ENCODE assay signal across 8 cellular contexts in genomic region chr10:69901623-69902505, GRCh38.
A peak's percentile ranks its signal among the peaks of the same experiment; 100 is the strongest.
DNase-seq lines count a peak whose midpoint lies in the region; ATAC-seq and TF ChIP-seq lines count a peak whose summit lies in the region.

No MANE protein-coding gene starts in this region.

- DNase-seq in A673 (ENCODE audit: low spot score), result peak; percentile 78
- DNase-seq in G401 (ENCODE audit: low spot score), result peak; percentile 70
- DNase-seq in NCI-H2227 (lab: John Stamatoyannopoulos, UW; ENCODE audit: unreplicated experiment), result peak; percentile 54
- peak; percentile 67 for DNase-seq in cerebellar cortex (ENCODE audit: low spot score)
- no peak for DNase-seq in vagina (ENCODE audit: extremely low spot score in 2 of 2)
- no peak for DNase-seq in OCI-M2 (lab: John Stamatoyannopoulos, UW; ENCODE audit: unreplicated experiment)

- POLR2A ChIA-PET in A673 (lab: Charles Lee; ENCODE audit: low non-redundant PET), result no interaction called here

- H3K36me3 ChIP-seq in A673 (ENCODE audit: insufficient read depth, low read length, poor library complexity, severe bottlenecking) (no peaks in the 10 kb centered on the region), liver (ENCODE audit: control insufficient read depth in 4 of 4, insufficient read depth in 3 of 4, low read depth in 1 of 4, low read length in 3 of 4) (no peaks in the 10 kb centered on the region), vagina (no peaks in the 10 kb centered on the region)

- no peak overlapping the region for H3K4me3 ChIP-seq in A673 (ENCODE audit: low read depth, low read length, poor library complexity, severe bottlenecking)
- H3K4me3 ChIP-seq in liver (ENCODE audit: low read depth in 1 of 3, low read length in 3 of 3), result no peak overlapping the region
- H3K4me3 ChIP-seq in vagina, result no peak overlapping the region

- H3K27ac ChIP-seq in A673 (ENCODE audit: low read depth, low read length, poor library complexity, severe bottlenecking) (no peak overlapping the region), liver (ENCODE audit: low read depth in 1 of 2, low read length in 2 of 2) (no peak overlapping the region), vagina (peak overlapping the region; percentile 0)

- in situ Hi-C loops in G401 (cut with HindIII; ENCODE audit: low sequenced_read_pairs), result no loop called here

- 65% methylated on average over 10 of the region's 10 CpGs for WGBS in liver

- H3K9me3 ChIP-seq in A673 (ENCODE audit: low read depth, low read length, poor library complexity, severe bottlenecking) (no peaks in the 10 kb centered on the region), liver (ENCODE audit: control insufficient read depth in 4 of 4, low read length in 3 of 4) (no peaks in the 10 kb centered on the region), vagina (no peaks in the 10 kb centered on the region)

- intact Hi-C loops in A673 (cut with micrococcal nuclease; ENCODE audit: unreplicated experiment), result no loop called here
- intact Hi-C loops in vagina (cut with DNase I), result no loop called here

- H3K27me3 ChIP-seq in A673 (replicated peaks; ENCODE audit: insufficient read depth, low read depth, low read length, poor library complexity) (no peaks in the 10 kb centered on the region), liver (ENCODE audit: control insufficient read depth in 4 of 4, insufficient read depth in 4 of 4, low read length in 3 of 4) (no peaks in the 10 kb centered on the region), vagina (no peaks in the 10 kb centered on the region)

- no peak for ATAC-seq in GM21717 (IDR thresholded peaks at IDR 0.05; ENCODE audit: unreplicated experiment)

- peak; percentile 65 to 78 for TF ChIP-seq RAD21 in liver (IDR thresholded peaks at IDR 0.05)

- TF ChIP-seq CTCF in A673 (conservative IDR thresholded peaks at IDR 0.05; ENCODE audit: low read depth, low read length) (peak; percentile 81), liver (IDR thresholded peaks at IDR 0.05; ENCODE audit: low read depth, low read length, missing input control) (peak; percentile 53), vagina (IDR thresholded peaks at IDR 0.05) (peak in 1 of 3 experiments; percentile 46)

- no peak overlapping the region for H3K9ac ChIP-seq in liver (ENCODE audit: low read depth in 1 of 2, low read length in 2 of 2)

- H3K4me1 ChIP-seq in A673 (ENCODE audit: insufficient read depth, low read length, poor library complexity, severe bottlenecking) (peaks cover 7% of the 10 kb centered on the region), liver (ENCODE audit: control insufficient read depth in 4 of 4, insufficient read depth in 4 of 4, low read length in 3 of 4) (peaks cover 5 to 37% (median 25%) of the 10 kb centered on the region in 4 donors), vagina (peaks cover 7% of the 10 kb centered on the region)

- BruUV-seq in A673 (replicated peaks; lab: Mats Ljungman, UMichigan), result no TSS peak

- no peak for TF ChIP-seq POLR2A in vagina (IDR thresholded peaks at IDR 0.05)

- CTCF ChIA-PET in A673 (lab: Charles Lee), result interaction anchor here (0.7 kb wide), 1 partner anchor 13 kb away, joined by 4 read pairs; no protein-coding TSS in a partner anchor

TF ChIP-seq in liver, 16 proteins besides CTCF, POLR2A, EP300 and RAD21:
- TF ChIP-seq ZBTB33 (IDR thresholded peaks at IDR 0.05) (no peak), RXRA (IDR thresholded peaks at IDR 0.05) (peak in 1 of 2 donors; percentile 28), HNF4A (conservative IDR thresholded peaks at IDR 0.05) (peak; percentile 76 to 77), YY1 (IDR thresholded peaks at IDR 0.05) (peak; percentile 50), SP1 (IDR thresholded peaks at IDR 0.05) (peak; percentile 8)

Comparison
In these comparisons a context has a peak if more than half of its experiments do, and no peak if none do; other contexts are left out.
1. DNase-seq: peak in A673 (single experiment), G401 (single experiment), NCI-H2227 (single experiment) and cerebellar cortex (single experiment); none in vagina (0 of 2) and OCI-M2 (single experiment).